8 cellular contexts compared by ENCODE assay signal in genomic region chr6:127343753-127344659, GRCh38. TPM values are rescaled to one million over a fixed set of nuclear protein-coding genes. Genes with fewer than 3 reads are reported as not detected.
DNase-seq lines count a peak whose midpoint lies in the region; ATAC-seq lines count a peak whose summit lies in the region.

No MANE protein-coding gene starts in this region.

- H3K9me3 ChIP-seq in effector memory CD4-positive, alpha-beta T cell (ENCODE audit: control insufficient read depth, low read length) = no peaks in the 10 kb centered on the region
- no peaks in the 10 kb centered on the region for H3K9me3 ChIP-seq in mononuclear cell (ENCODE audit: low read depth, low read length)

- no peak overlapping the region for H3K4me3 Mint-ChIP-seq in natural killer cell treated with Interleukin-12 subunit alpha and Interleukin-12 subunit beta and Interleukin-15 and Interleukin-18, amount 100 ng/mL, for 72 hours

- H3K9me3 Mint-ChIP-seq in natural killer cell treated with Interleukin-12 subunit alpha and Interleukin-12 subunit beta and Interleukin-15 and Interleukin-18, amount 100 ng/mL, for 72 hours = peaks cover 4% of the 10 kb centered on the region

- DNase-seq in CD1c-positive myeloid dendritic cell (ENCODE audit: extremely low spot score) = peak; percentile 18
- peak; percentile 27 for DNase-seq in NOMO-1 treated with DMSO at 0.1 percent for 48 hours (lab: John Stamatoyannopoulos, UW; ENCODE audit: unreplicated experiment)
- DNase-seq in effector memory CD4-positive, alpha-beta T cell = no peak
- DNase-seq in occipital lobe (lab: John Stamatoyannopoulos, UW) = no peak
- no peak for DNase-seq in natural killer cell treated with Interleukin-12 subunit alpha and Interleukin-12 subunit beta and Interleukin-15 and Interleukin-18, amount 100 ng/mL, for 72 hours (ENCODE audit: low spot score)

- H3K4me1 Mint-ChIP-seq in natural killer cell treated with Interleukin-12 subunit alpha and Interleukin-12 subunit beta and Interleukin-15 and Interleukin-18, amount 100 ng/mL, for 72 hours (ENCODE audit: low read depth in 2 of 2) = peaks cover 7 to 18% of the 10 kb centered on the region in 2 donors

- peak overlapping the region; percentile 97 for H3K4me3 ChIP-seq in effector memory CD4-positive, alpha-beta T cell (ENCODE audit: insufficient read depth, low read depth, low read length, poor library complexity, severe bottlenecking)
- peak overlapping the region; percentile 76 for H3K4me3 ChIP-seq in mononuclear cell (ENCODE audit: low read length)

- peaks cover 17% of the 10 kb centered on the region for H3K4me1 ChIP-seq in effector memory CD4-positive, alpha-beta T cell (ENCODE audit: control insufficient read depth, insufficient read depth, low read length, poor library complexity, severe bottlenecking)
- peaks cover 74% of the 10 kb centered on the region for H3K4me1 ChIP-seq in mononuclear cell (ENCODE audit: insufficient read depth, low read length)

- no peaks in the 10 kb centered on the region for H3K27me3 ChIP-seq in effector memory CD4-positive, alpha-beta T cell (replicated peaks; ENCODE audit: control insufficient read depth, insufficient read depth, low read length, poor library complexity, severe bottlenecking)
- no peaks in the 10 kb centered on the region for H3K27me3 ChIP-seq in mononuclear cell (ENCODE audit: insufficient read depth, low read length)

- ATAC-seq in GM21515 (IDR thresholded peaks at IDR 0.05; ENCODE audit: unreplicated experiment) (peak; percentile 4), HG02798 (IDR thresholded peaks at IDR 0.05; ENCODE audit: poor library complexity, unreplicated experiment) (no peak)
- no peak for ATAC-seq in natural killer cell treated with Interleukin-12 subunit alpha and Interleukin-12 subunit beta and Interleukin-15 and Interleukin-18, amount 100 ng/mL, for 72 hours

- no peak overlapping the region for H3K27ac Mint-ChIP-seq in natural killer cell treated with Interleukin-12 subunit alpha and Interleukin-12 subunit beta and Interleukin-15 and Interleukin-18, amount 100 ng/mL, for 72 hours

- no peaks in the 10 kb centered on the region for H3K27me3 Mint-ChIP-seq in natural killer cell treated with Interleukin-12 subunit alpha and Interleukin-12 subunit beta and Interleukin-15 and Interleukin-18, amount 100 ng/mL, for 72 hours

- H3K27ac ChIP-seq in effector memory CD4-positive, alpha-beta T cell (ENCODE audit: insufficient read depth, low read length, poor library complexity, severe bottlenecking) = peak overlapping the region; percentile 85

- H3K36me3 Mint-ChIP-seq in natural killer cell treated with Interleukin-12 subunit alpha and Interleukin-12 subunit beta and Interleukin-15 and Interleukin-18, amount 100 ng/mL, for 72 hours = peaks cover 5% of the 10 kb centered on the region

- H3K36me3 ChIP-seq in effector memory CD4-positive, alpha-beta T cell (ENCODE audit: control insufficient read depth, insufficient read depth, low read length) = no peaks in the 10 kb centered on the region

RNA-seq across cellular contexts. Expression of gene ECHDC1, which starts 0.6 kb away (rescaled TPM):
- total RNA-seq in mononuclear cell (17.9 TPM), occipital lobe (53.8 TPM)
- total RNA-seq in natural killer cell treated with Interleukin-12 subunit alpha and Interleukin-12 subunit beta and Interleukin-15 and Interleukin-18, amount 100 ng/mL, for 72 hours = 10 to 100 TPM; 52.2 to 60.6 TPM

Comparison
In these comparisons a context has a peak if more than half of its experiments do, and no peak if none do; other contexts are left out.
1. DNase-seq: peak in CD1c-positive myeloid dendritic cell (single experiment) and NOMO-1 treated with DMSO at 0.1 percent for 48 hours (single experiment); none in effector memory CD4-positive, alpha-beta T cell (0 of 3), occipital lobe (single experiment) and natural killer cell treated with Interleukin-12 subunit alpha and Interleukin-12 subunit beta and Interleukin-15 and Interleukin-18, amount 100 ng/mL, for 72 hours (single experiment).